26 cellular contexts compared by ENCODE assay signal in the genomic region with DNA sequence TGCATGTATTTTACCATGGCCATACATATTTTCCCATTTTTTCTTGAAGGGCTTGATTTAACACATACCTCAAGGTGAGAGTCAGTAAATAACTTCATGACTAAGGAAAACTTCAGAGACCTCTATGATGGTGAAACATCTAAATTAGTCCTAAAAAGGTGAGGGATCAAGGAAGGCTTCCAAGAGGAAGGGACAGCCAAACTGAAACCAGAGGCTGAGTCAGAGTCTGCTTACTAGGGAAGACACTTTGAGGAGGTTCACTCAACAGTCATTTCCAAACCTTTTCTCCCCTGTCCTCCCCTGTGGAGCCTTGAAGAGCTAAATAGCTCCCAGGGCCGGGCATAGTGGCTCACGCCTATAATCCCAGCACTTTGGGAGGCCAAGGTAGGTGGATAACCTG.
"Had no signal": no experiment of that assay in that cellular context is flagged by ENCODE, and none has a peak within 500 bp of the region (broad histone marks: within the 10 kb centered on the region; RNA-seq: fewer than 3 reads in every experiment).

No MANE protein-coding gene starts in this region.

- H3K27me3 ChIP-seq: gastroesophageal sphincter, right lobe of liver, testis, tibial nerve, upper lobe of right lung, vagina had no signal

- H3K9me3 ChIP-seq: gastroesophageal sphincter, psoas muscle, right lobe of liver, testis, tibial nerve, vagina had no signal

- ATAC-seq: gastroesophageal sphincter; left colon; left ventricle myocardium superior; psoas muscle; right lobe of liver; stimulated activated memory B cell treated with anti-CD40 and anti-IgM and Interleukin-4, amounts not matched to agents 10 μg/mL and 1 μg/mL and 100 μg/mL, for 72 hours; upper lobe of right lung had no signal

- H3K4me1 ChIP-seq: gastroesophageal sphincter, psoas muscle, right lobe of liver, testis, tibial nerve, upper lobe of right lung, vagina had no signal

- H3K9me3 Mint-ChIP-seq: endodermal cell; stimulated activated memory B cell treated with anti-CD40 and anti-IgM and Interleukin-4, amounts not matched to agents 10 μg/mL and 1 μg/mL and 100 μg/mL, for 72 hours had no signal

- H3K4me3 ChIP-seq: coronary artery, gastroesophageal sphincter, lung, psoas muscle, right lobe of liver, spleen, testis, tibial nerve, upper lobe of right lung, vagina had no signal

- H3K36me3 Mint-ChIP-seq: stimulated activated memory B cell treated with anti-CD40 and anti-IgM and Interleukin-4, amounts not matched to agents 10 μg/mL and 1 μg/mL and 100 μg/mL, for 72 hours had no signal

- H3K27ac Mint-ChIP-seq: endodermal cell; naive B cell; nephron; stimulated activated memory B cell treated with anti-CD40 and anti-IgM and Interleukin-4, amounts not matched to agents 10 μg/mL and 1 μg/mL and 100 μg/mL, for 72 hours; stimulated activated naive CD8-positive, alpha-beta T cell treated with anti-CD3 and anti-CD28 coated beads, Interleukin-15, Interleukin-2, amounts not matched to agents 100 ng/mL and 50 ng/mL, for 24 hours had no signal

- H3K4me3 Mint-ChIP-seq: endodermal cell; naive B cell; nephron; stimulated activated memory B cell treated with anti-CD40 and anti-IgM and Interleukin-4, amounts not matched to agents 10 μg/mL and 1 μg/mL and 100 μg/mL, for 72 hours; stimulated activated naive CD8-positive, alpha-beta T cell treated with anti-CD3 and anti-CD28 coated beads, Interleukin-15, Interleukin-2, amounts not matched to agents 100 ng/mL and 50 ng/mL, for 24 hours had no signal

- H3K36me3 ChIP-seq: gastroesophageal sphincter, right lobe of liver, spleen, tibial nerve, upper lobe of right lung, vagina had no signal

- FAIRE-seq: endothelial cell of umbilical vein, kidney had no signal

- DNase-seq: effector CD4-positive, alpha-beta T cell; endodermal cell; glutamatergic neuron; kidney; left colon; left ventricle myocardium superior; mesenchymal stem cell; naive B cell; psoas muscle; retina; right lobe of liver; spleen; stimulated activated CD4-positive, alpha-beta T cell treated with anti-CD3 and anti-CD28 coated beads, Interleukin-15, amount 100 ng/mL, for 24 hours; stimulated activated CD4-positive, alpha-beta T cell treated with anti-CD3 and anti-CD28 coated beads, Interleukin-1b, Interleukin-23, amount 100 ng/mL, for 48 hours; stimulated activated CD4-positive, alpha-beta T cell treated with anti-CD3 and anti-CD28 coated beads, Interleukin-4, amount 100 ng/mL, for 24 hours; testis; upper lobe of right lung had no signal

- H3K27ac ChIP-seq: coronary artery, gastroesophageal sphincter, psoas muscle, right lobe of liver, spleen, testis, tibial nerve, upper lobe of right lung, vagina had no signal
